ENCODE assay signal across 34 cellular contexts in genomic region chr11:70109903-70110302, GRCh38. TPM values are rescaled to one million over a fixed set of nuclear protein-coding genes. Genes with fewer than 3 reads are reported as not detected.
"Had no signal": no experiment of that assay in that cellular context is flagged by ENCODE, and none has a peak within 500 bp of the region (broad histone marks: within the 10 kb centered on the region; RNA-seq: fewer than 3 reads in every experiment).

No MANE protein-coding gene starts in this region.

- H3K9me3 Mint-ChIP-seq: activated CD4-positive, alpha-beta T cell treated with anti-CD3 and anti-CD28 coated beads, Interleukin-2, amount 10 ng/mL, durations not matched to agents 24 days and 14 days; activated CD8-positive, alpha-beta T cell treated with anti-CD3 and anti-CD28 coated beads for 36 hours; activated naive CD4-positive, alpha-beta T cell treated with anti-CD3 and anti-CD28 coated beads for 36 hours; activated naive CD4-positive, alpha-beta T cell treated with anti-CD3 and anti-CD28 coated beads, Interleukin-2, amount 50 U/mL, for 72 hours; activated T-cell treated with anti-CD3 and anti-CD28 coated beads, Interleukin-2, amount 50 U/mL, for 72 hours; activated T-helper 17 cell treated with anti-CD3 and anti-CD28 coated beads, Interleukin-2, amount 50 U/mL, for 72 hours; T-helper 1 cell treated with Interleukin-12 subunit alpha and Interleukin-12 subunit beta and Interleukin-4 antibody, amounts not matched to agents 30 μg/mL and 1 μg/mL, for 36 hours; T-helper 2 cell treated with Interferon-gamma antibody and Interleukin-4, amounts not matched to agents 5 μg/mL and 100 μg/mL, for 36 hours had no signal

- H3K27me3 ChIP-seq: adrenal gland, Peyer's patch had no signal

- FAIRE-seq: TTC549 had no signal

- DNase-seq: activated CD4-positive, alpha-beta T cell treated with anti-CD3 and anti-CD28 coated beads, Interleukin-2, amount 10 ng/mL, durations not matched to agents 24 days and 14 days; activated CD4-positive, alpha-beta T cell treated with anti-CD3 and anti-CD28 coated beads, Interleukin-2, amount 50 U/mL, for 4 hours; activated CD8-positive, alpha-beta T cell treated with anti-CD3 and anti-CD28 coated beads for 36 hours; activated gamma-delta T cell; activated naive CD4-positive, alpha-beta T cell treated with anti-CD3 and anti-CD28 coated beads for 36 hours; activated T-cell treated with anti-CD3 and anti-CD28 coated beads, Interleukin-2, amount 50 U/mL, for 1 hour; activated T-cell treated with anti-CD3 and anti-CD28 coated beads, Interleukin-2, amount 50 U/mL, for 72 hours; adrenal gland; NCI-H1092 treated with DMSO at 0.1 percent for 48 hours; NCI-H1417; NCI-H146; NCI-H187; NCI-H2029 treated with DMSO at 0.1 percent for 48 hours; NCI-H2107; NCI-H2171; NCI-H510A; NCI-H526; NCI-H748 treated with DMSO at 0.1 percent for 48 hours; NK-92 treated with Interleukin-12 subunit alpha and Interleukin-12 subunit beta, amount 100 ng/mL, for 24 hours; PC-3; Peyer's patch; RPMI8226; SHP77 treated with DMSO at 0.1 percent for 48 hours; SK-N-SH had no signal

- ATAC-seq: activated CD8-positive, alpha-beta T cell treated with anti-CD3 and anti-CD28 coated beads for 36 hours; activated naive CD4-positive, alpha-beta T cell treated with anti-CD3 and anti-CD28 coated beads, Interleukin-2, amount 50 U/mL, for 72 hours; activated T-cell treated with anti-CD3 and anti-CD28 coated beads, Interleukin-2, amount 50 U/mL, for 72 hours; activated T-helper 17 cell treated with anti-CD3 and anti-CD28 coated beads, Interleukin-2, amount 50 U/mL, for 72 hours; PC-3 had no signal

- H3K9me3 ChIP-seq: adrenal gland, Peyer's patch, SJSA1, SK-N-SH had no signal

- H3K4me2 ChIP-seq: KMS-11, SK-N-SH had no signal

- H3K4me1 ChIP-seq: adrenal gland had no signal

- H3K27ac ChIP-seq: KMS-11, Peyer's patch, SJSA1 had no signal

- H3K36me3 ChIP-seq: adrenal gland, Peyer's patch, SJSA1 had no signal

- H3K27ac Mint-ChIP-seq: activated CD4-positive, alpha-beta T cell treated with anti-CD3 and anti-CD28 coated beads, Interleukin-2, amount 10 ng/mL, durations not matched to agents 24 days and 14 days; activated CD8-positive, alpha-beta T cell treated with anti-CD3 and anti-CD28 coated beads for 36 hours; activated naive CD4-positive, alpha-beta T cell treated with anti-CD3 and anti-CD28 coated beads for 36 hours; activated naive CD4-positive, alpha-beta T cell treated with anti-CD3 and anti-CD28 coated beads, Interleukin-2, amount 50 U/mL, for 72 hours; activated T-cell treated with anti-CD3 and anti-CD28 coated beads, Interleukin-2, amount 50 U/mL, for 72 hours; activated T-helper 17 cell treated with anti-CD3 and anti-CD28 coated beads, Interleukin-2, amount 50 U/mL, for 72 hours; T-helper 1 cell treated with Interleukin-12 subunit alpha and Interleukin-12 subunit beta and Interleukin-4 antibody, amounts not matched to agents 30 μg/mL and 1 μg/mL, for 36 hours; T-helper 2 cell treated with Interferon-gamma antibody and Interleukin-4, amounts not matched to agents 5 μg/mL and 100 μg/mL, for 36 hours had no signal

- H3K4me3 Mint-ChIP-seq: activated CD4-positive, alpha-beta T cell treated with anti-CD3 and anti-CD28 coated beads, Interleukin-2, amount 10 ng/mL, durations not matched to agents 24 days and 14 days; activated CD8-positive, alpha-beta T cell treated with anti-CD3 and anti-CD28 coated beads for 36 hours; activated naive CD4-positive, alpha-beta T cell treated with anti-CD3 and anti-CD28 coated beads for 36 hours; activated T-cell treated with anti-CD3 and anti-CD28 coated beads, Interleukin-2, amount 50 U/mL, for 72 hours; activated T-helper 17 cell treated with anti-CD3 and anti-CD28 coated beads, Interleukin-2, amount 50 U/mL, for 72 hours; T-helper 1 cell treated with Interleukin-12 subunit alpha and Interleukin-12 subunit beta and Interleukin-4 antibody, amounts not matched to agents 30 μg/mL and 1 μg/mL, for 36 hours; T-helper 2 cell treated with Interferon-gamma antibody and Interleukin-4, amounts not matched to agents 5 μg/mL and 100 μg/mL, for 36 hours had no signal

- H3K36me3 Mint-ChIP-seq: activated naive CD4-positive, alpha-beta T cell treated with anti-CD3 and anti-CD28 coated beads, Interleukin-2, amount 50 U/mL, for 72 hours; brain had no signal

- H3K4me3 ChIP-seq: adrenal gland, Peyer's patch, SJSA1 had no signal

- H3K9ac ChIP-seq: KMS-11, SK-N-SH had no signal

RNA-seq across cellular contexts. Expression of gene ANO1, which starts 31.8 kb away (rescaled TPM):
- total RNA-seq: activated CD4-positive, alpha-beta T cell treated with anti-CD3 and anti-CD28 coated beads, Interleukin-2, amount 10 ng/mL, durations not matched to agents 24 days and 14 days; activated CD8-positive, alpha-beta memory T cell treated with anti-CD3 and anti-CD28 coated beads for 36 hours; activated CD8-positive, alpha-beta T cell treated with anti-CD3 and anti-CD28 coated beads for 36 hours; activated naive CD4-positive, alpha-beta T cell treated with anti-CD3 and anti-CD28 coated beads for 36 hours; activated T-cell treated with anti-CD3 and anti-CD28 coated beads, Interleukin-2, amount 50 U/mL, for 72 hours; LHCN-M2 had no signal
- polyA plus RNA-seq: SK-N-SH had no signal
